In genomic region chr14:74948228-74949175, GRCh38 we compare ENCODE assay signal across 18 cellular contexts. TPM values are rescaled to one million over a fixed set of nuclear protein-coding genes. Genes with fewer than 3 reads are reported as not detected.
DNase-seq lines count a peak whose midpoint lies in the region; TF ChIP-seq lines count a peak whose summit lies in the region.
"Had no signal": no experiment of that assay in that cellular context is flagged by ENCODE, and none has a peak within 500 bp of the region (broad histone marks: within the 10 kb centered on the region; RNA-seq: fewer than 3 reads in every experiment).

No MANE protein-coding gene starts in this region.

- H3K36me3 ChIP-seq in breast epithelium (no peaks in the 10 kb centered on the region), esophagus muscularis mucosa (peaks cover 0 to 32% (median 2%) of the 10 kb centered on the region in 4 donors), urinary bladder (ENCODE audit: insufficient read depth) (no peaks in the 10 kb centered on the region), spleen (no peaks in the 10 kb centered on the region)
- H3K36me3 ChIP-seq: BLaER1 had no signal

- H3K4me1 Mint-ChIP-seq in MCF 10A (ENCODE audit: insufficient read depth, unreplicated experiment) (peaks cover 9% of the 10 kb centered on the region), neural crest cell (peaks cover 12% of the 10 kb centered on the region)

- no peak for TF ChIP-seq EP300 in esophagus muscularis mucosa (IDR thresholded peaks at IDR 0.05)

- intact Hi-C loops in breast epithelium (cut with DNase I; ENCODE audit: low total_unique reads) (no loop called here), MCF 10A (cut with micrococcal nuclease) (loop anchor here (5.0 to 10.0 kb wide), 2 partner anchors 54 to 356 kb away; partner anchors contain the start of gene EIF2B2), esophagus muscularis mucosa (cut with DNase I) (loop anchor here (5.0 kb wide), 1 partner anchor 54 kb away; the partner anchor contains the start of gene EIF2B2), spleen (cut with DNase I; ENCODE audit: low total_unique reads) (loop anchor here (10.0 kb wide), 1 partner anchor 136 kb away; no protein-coding TSS in a partner anchor)

- H3K36me3 Mint-ChIP-seq in MCF 10A (ENCODE audit: insufficient read depth, unreplicated experiment) (no peaks in the 10 kb centered on the region), neural crest cell (ENCODE audit: low read depth) (no peaks in the 10 kb centered on the region)
- H3K36me3 Mint-ChIP-seq: CD8-positive, alpha-beta memory T cell had no signal

- CTCF ChIA-PET in MCF 10A (lab: Yijun Ruan, JAX) = interaction anchor here (0.7 to 6.6 kb wide), 4 partner anchors 17 to 639 kb away, joined by 3 to 69 read pairs (median 4); no protein-coding TSS in a partner anchor

- H3K27me3 Mint-ChIP-seq in MCF 10A (ENCODE audit: insufficient read depth, unreplicated experiment) (no peaks in the 10 kb centered on the region), neural crest cell (ENCODE audit: low read depth) (no peaks in the 10 kb centered on the region)

- H3K4me3 Mint-ChIP-seq in MCF 10A (ENCODE audit: unreplicated experiment) (no peak overlapping the region), neural crest cell (no peak overlapping the region)
- H3K4me3 Mint-ChIP-seq: CD8-positive, alpha-beta memory T cell had no signal

- no peaks in the 10 kb centered on the region for H3K9me3 ChIP-seq in breast epithelium
- no peaks in the 10 kb centered on the region for H3K9me3 ChIP-seq in esophagus muscularis mucosa
- no peaks in the 10 kb centered on the region for H3K9me3 ChIP-seq in spleen
- H3K9me3 ChIP-seq: BLaER1 had no signal

- no peaks in the 10 kb centered on the region for H3K27me3 ChIP-seq in breast epithelium
- H3K27me3 ChIP-seq in esophagus muscularis mucosa = peaks cover 0 to 41% (median 0%) of the 10 kb centered on the region in 4 donors
- H3K27me3 ChIP-seq in spleen (replicated peaks in 1 of 7) = peaks cover 0 to 32% (median 0%) of the 10 kb centered on the region in 7 donors
- H3K27me3 ChIP-seq: BLaER1 had no signal

- H3K27ac ChIP-seq in breast epithelium = peak overlapping the region; percentile 11 to 68
- peak overlapping the region in 3 of 4 donors; percentile 5 to 66 (median 40) for H3K27ac ChIP-seq in esophagus muscularis mucosa (replicated peaks in 1 of 4)
- peak overlapping the region; percentile 15 for H3K27ac ChIP-seq in urinary bladder (ENCODE audit: low read depth)
- H3K27ac ChIP-seq in spleen = peak overlapping the region in 3 of 8 donors; percentile 26 to 32 (median 30)
- H3K27ac ChIP-seq: BLaER1, PC-9 had no signal

- 76% methylated on average over 20 of the region's 23 CpGs for WGBS in esophagus muscularis mucosa
- 52% methylated on average over 23 of the region's 23 CpGs for WGBS in urinary bladder
- WGBS in spleen, 5 donors = 81 to 88% (median 84%) methylated on average over 18 to 23 of the region's 23 CpGs

- POLR2A ChIA-PET in MCF 10A (lab: Yijun Ruan, JAX) = no interaction called here

- DNase-seq in breast epithelium (ENCODE audit: low spot score in 2 of 2) (peak in 1 of 2 donors; percentile 2), MCF 10A (ENCODE audit: unreplicated experiment) (no peak), esophagus muscularis mucosa (ENCODE audit: extremely low spot score) (no peak), neural crest cell (ENCODE audit: low read depth, low spot score) (no peak), spleen (no peak)
- DNase-seq in activated CD4-positive, alpha-beta T cell treated with anti-CD3 and anti-CD28 coated beads, Interleukin-2, amount 50 U/mL, for 4 hours = no peak
- DNase-seq in activated CD8-positive, alpha-beta memory T cell treated with anti-CD3 and anti-CD28 coated beads, Interleukin-2, amount 50 U/mL, for 4 hours = no peak
- DNase-seq: 8988T; CD8-positive, alpha-beta memory T cell; MV-4-11; NCI-H1417 treated with DMSO at 0.1 percent for 48 hours; NCI-H2029; NCI-H2171 treated with DMSO at 0.1 percent for 48 hours; NCI-H446 treated with DMSO at 0.1 percent for 48 hours; NCI-H774; PC-9 had no signal

- no peak overlapping the region for H3K27ac Mint-ChIP-seq in MCF 10A (ENCODE audit: low read depth, unreplicated experiment)
- peak overlapping the region; percentile 35 for H3K27ac Mint-ChIP-seq in neural crest cell (ENCODE audit: unreplicated experiment)

- H3K4me3 ChIP-seq in breast epithelium = peak overlapping the region in 1 of 3 donors; percentile 8
- peak overlapping the region in 3 of 4 donors; percentile 1 to 26 (median 24) for H3K4me3 ChIP-seq in esophagus muscularis mucosa
- H3K4me3 ChIP-seq in urinary bladder (ENCODE audit: low read depth, low read length) = no peak overlapping the region
- H3K4me3 ChIP-seq in spleen = peak overlapping the region in 1 of 8 donors; percentile 5
- H3K4me3 ChIP-seq: BLaER1, PC-9 had no signal

- H3K4me1 ChIP-seq in breast epithelium (no peaks in the 10 kb centered on the region), esophagus muscularis mucosa (peaks cover 21 to 43% (median 31%) of the 10 kb centered on the region in 4 donors), urinary bladder (ENCODE audit: insufficient read depth) (no peaks in the 10 kb centered on the region), spleen (peaks cover 0 to 31% (median 18%) of the 10 kb centered on the region in 6 donors)

- TF ChIP-seq POLR2A in breast epithelium (IDR thresholded peaks at IDR 0.05) (no peak), esophagus muscularis mucosa (IDR thresholded peaks at IDR 0.05; ENCODE audit: low read depth) (no peak), spleen (IDR thresholded peaks at IDR 0.05) (no peak)

- H3K9me3 Mint-ChIP-seq in MCF 10A (ENCODE audit: unreplicated experiment) (no peaks in the 10 kb centered on the region), neural crest cell (no peaks in the 10 kb centered on the region)
- H3K9me3 Mint-ChIP-seq: CD8-positive, alpha-beta memory T cell had no signal

- TF ChIP-seq CTCF in breast epithelium (IDR thresholded peaks at IDR 0.05) (no peak), MCF 10A (IDR thresholded peaks at IDR 0.05; ENCODE audit: unreplicated experiment) (no peak), esophagus muscularis mucosa (IDR thresholded peaks at IDR 0.05) (no peak), neural crest cell (conservative IDR thresholded peaks at IDR 0.05) (no peak), spleen (IDR thresholded peaks at IDR 0.05 in 8 of 11, conservative IDR thresholded peaks at IDR 0.05 in 3 of 11) (no peak)

- no TSS peak for BruUV-seq in MCF 10A (replicated peaks; lab: Mats Ljungman, UMichigan)

RNA-seq across cellular contexts. Expression of gene PGF, which starts 6.9 kb away (rescaled TPM):
- 10 to 100 TPM in 1 of 3 donors, 1 to 10 TPM in 2; 3.7 to 17.9 (median 8.2) TPM for total RNA-seq in breast epithelium
- total RNA-seq in MCF 10A (2022) = 1.3 and 2.1 TPM in 2 replicates
- 10 to 100 TPM; 16.7 to 69.6 (median 18.4) TPM for total RNA-seq in esophagus muscularis mucosa
- 2.9 and 3.9 TPM in 2 replicates for total RNA-seq in neural crest cell
- total RNA-seq in urinary bladder = 7.3 TPM
- polyA plus RNA-seq in urinary bladder = 18.7 TPM
- 1 to 10 TPM; 2.2 to 7.7 (median 2.7) TPM for total RNA-seq in spleen
- 1 to 10 TPM in 2 of 3 donors, under 1 TPM in 1; 0.87 to 6.2 (median 2.7) TPM for polyA plus RNA-seq in spleen
- polyA plus RNA-seq: CD8-positive, alpha-beta memory T cell had no signal

RNA-seq across cellular contexts. Expression of gene RPS6KL1, which starts 25.4 kb away (rescaled TPM):
- total RNA-seq in breast epithelium (1 to 10 TPM; 2.9 to 5.6 (median 3.3) TPM), MCF 10A (2022) (8.8 and 12.3 TPM in 2 replicates), esophagus muscularis mucosa (1 to 10 TPM; 5.3 to 9.7 (median 7.7) TPM), neural crest cell (13.9 and 14.1 TPM in 2 replicates), urinary bladder (2.4 TPM), spleen (10 to 100 TPM in 1 of 7 donors, 1 to 10 TPM in 6; 1.7 to 15.7 (median 5.7) TPM)
- polyA plus RNA-seq in urinary bladder (3.7 TPM), spleen (1 to 10 TPM; 3.3 to 4.6 (median 4.6) TPM)
- polyA plus RNA-seq: CD8-positive, alpha-beta memory T cell had no signal

RNA-seq across cellular contexts. Expression of gene EIF2B2, which starts 54.2 kb away (rescaled TPM):
- total RNA-seq in breast epithelium (10 to 100 TPM; 31.8 to 40.3 (median 36.0) TPM), MCF 10A (2022) (53.8 and 57.9 TPM in 2 replicates), esophagus muscularis mucosa (10 to 100 TPM; 23.3 to 58.0 (median 45.9) TPM), neural crest cell (50.5 TPM in 2 replicates), urinary bladder (16.0 TPM), spleen (10 to 100 TPM; 18.7 to 38.1 (median 29.8) TPM)
- polyA plus RNA-seq in urinary bladder (44.8 TPM), spleen (10 to 100 TPM; 16.0 to 24.4 (median 22.8) TPM)
